Comparison of ENCODE assay signal across 19 cellular contexts in genomic region chr22:23949764-23950163, GRCh38. TPM values are rescaled to one million over a fixed set of nuclear protein-coding genes. Genes with fewer than 3 reads are reported as not detected.
"Had no signal": no experiment of that assay in that cellular context is flagged by ENCODE, and none has a peak within 500 bp of the region (broad histone marks: within the 10 kb centered on the region; RNA-seq: fewer than 3 reads in every experiment).

No MANE protein-coding gene starts in this region.

RNA-seq across cellular contexts. Expression of gene GSTT2B, which starts 11.2 kb away (rescaled TPM):
- total RNA-seq: activated naive CD4-positive, alpha-beta T cell treated with anti-CD3 and anti-CD28 coated beads for 36 hours; activated naive CD8-positive, alpha-beta T cell treated with anti-CD3 and anti-CD28 coated beads for 36 hours; activated naive CD8-positive, alpha-beta T cell treated with anti-CD3 and anti-CD28 coated beads, Interleukin-2, amount 10 ng/mL, durations not matched to agents 7 days and 5 days; activated T-cell treated with anti-CD3 and anti-CD28 coated beads, Interleukin-2, amount 50 U/mL, for 4 hours; ascending aorta had no signal

RNA-seq across cellular contexts. Expression of gene DDTL, which starts 16.9 kb away (rescaled TPM):
- total RNA-seq: activated naive CD8-positive, alpha-beta T cell treated with anti-CD3 and anti-CD28 coated beads for 36 hours; activated naive CD8-positive, alpha-beta T cell treated with anti-CD3 and anti-CD28 coated beads, Interleukin-2, amount 10 ng/mL, durations not matched to agents 7 days and 5 days; ascending aorta had no signal

RNA-seq across cellular contexts. Expression of gene GSTT2, which starts 30.2 kb away (rescaled TPM):
- total RNA-seq: activated naive CD4-positive, alpha-beta T cell treated with anti-CD3 and anti-CD28 coated beads for 36 hours; activated naive CD8-positive, alpha-beta T cell treated with anti-CD3 and anti-CD28 coated beads for 36 hours; activated naive CD8-positive, alpha-beta T cell treated with anti-CD3 and anti-CD28 coated beads, Interleukin-2, amount 10 ng/mL, durations not matched to agents 7 days and 5 days; activated T-cell treated with anti-CD3 and anti-CD28 coated beads, Interleukin-2, amount 50 U/mL, for 4 hours; activated T-cell treated with anti-CD3 and anti-CD28 coated beads, Interleukin-2, amount 50 U/mL, for 72 hours; activated T-helper 1 cell treated with anti-CD3 and anti-CD28 coated beads, Interleukin-12 subunit alpha, Interleukin-12 subunit beta, Interleukin-2, Interleukin-4 antibody, amounts not matched to agents 30 ng/mL and 10 ng/mL and 1 ng/mL, durations not matched to agents 14 hours and 24 hours and 36 hours; activated T-helper 2 cell treated with anti-CD3 and anti-CD28 coated beads, Interferon-gamma antibody, Interleukin-2, Interleukin-4, amounts not matched to agents 10 μg/mL and 5 μg/mL and 100 μg/mL, durations not matched to agents 14 hours and 24 hours and 36 hours; ascending aorta; astrocyte; body of pancreas; breast epithelium; bronchial epithelial cell; cerebellum had no signal

RNA-seq across cellular contexts. Expression of gene GSTT4, which starts 55.5 kb away (rescaled TPM):
- total RNA-seq: activated naive CD4-positive, alpha-beta T cell treated with anti-CD3 and anti-CD28 coated beads for 36 hours; activated naive CD4-positive, alpha-beta T cell treated with anti-CD3 and anti-CD28 coated beads, Interleukin-2, amount 50 U/mL, for 72 hours; activated naive CD8-positive, alpha-beta T cell treated with anti-CD3 and anti-CD28 coated beads for 36 hours; activated naive CD8-positive, alpha-beta T cell treated with anti-CD3 and anti-CD28 coated beads, Interleukin-2, amount 10 ng/mL, durations not matched to agents 7 days and 5 days; activated T-cell treated with anti-CD3 and anti-CD28 coated beads, Interleukin-2, amount 50 U/mL, for 4 hours; activated T-cell treated with anti-CD3 and anti-CD28 coated beads, Interleukin-2, amount 50 U/mL, for 72 hours; activated T-helper 1 cell treated with anti-CD3 and anti-CD28 coated beads, Interleukin-12 subunit alpha, Interleukin-12 subunit beta, Interleukin-2, Interleukin-4 antibody, amounts not matched to agents 30 ng/mL and 10 ng/mL and 1 ng/mL, durations not matched to agents 14 hours and 24 hours and 36 hours; activated T-helper 17 cell treated with anti-CD3 and anti-CD28 coated beads, Interleukin-2, amount 50 U/mL, for 72 hours; activated T-helper 2 cell treated with anti-CD3 and anti-CD28 coated beads, Interferon-gamma antibody, Interleukin-2, Interleukin-4, amounts not matched to agents 10 μg/mL and 5 μg/mL and 100 μg/mL, durations not matched to agents 14 hours and 24 hours and 36 hours; adrenal gland; aorta; ascending aorta; astrocyte; body of pancreas; breast epithelium; bronchial epithelial cell; cardiac muscle cell; cardiac septum; cerebellum had no signal
